Comparison of ENCODE assay signal across 17 cellular contexts in the genomic region with DNA sequence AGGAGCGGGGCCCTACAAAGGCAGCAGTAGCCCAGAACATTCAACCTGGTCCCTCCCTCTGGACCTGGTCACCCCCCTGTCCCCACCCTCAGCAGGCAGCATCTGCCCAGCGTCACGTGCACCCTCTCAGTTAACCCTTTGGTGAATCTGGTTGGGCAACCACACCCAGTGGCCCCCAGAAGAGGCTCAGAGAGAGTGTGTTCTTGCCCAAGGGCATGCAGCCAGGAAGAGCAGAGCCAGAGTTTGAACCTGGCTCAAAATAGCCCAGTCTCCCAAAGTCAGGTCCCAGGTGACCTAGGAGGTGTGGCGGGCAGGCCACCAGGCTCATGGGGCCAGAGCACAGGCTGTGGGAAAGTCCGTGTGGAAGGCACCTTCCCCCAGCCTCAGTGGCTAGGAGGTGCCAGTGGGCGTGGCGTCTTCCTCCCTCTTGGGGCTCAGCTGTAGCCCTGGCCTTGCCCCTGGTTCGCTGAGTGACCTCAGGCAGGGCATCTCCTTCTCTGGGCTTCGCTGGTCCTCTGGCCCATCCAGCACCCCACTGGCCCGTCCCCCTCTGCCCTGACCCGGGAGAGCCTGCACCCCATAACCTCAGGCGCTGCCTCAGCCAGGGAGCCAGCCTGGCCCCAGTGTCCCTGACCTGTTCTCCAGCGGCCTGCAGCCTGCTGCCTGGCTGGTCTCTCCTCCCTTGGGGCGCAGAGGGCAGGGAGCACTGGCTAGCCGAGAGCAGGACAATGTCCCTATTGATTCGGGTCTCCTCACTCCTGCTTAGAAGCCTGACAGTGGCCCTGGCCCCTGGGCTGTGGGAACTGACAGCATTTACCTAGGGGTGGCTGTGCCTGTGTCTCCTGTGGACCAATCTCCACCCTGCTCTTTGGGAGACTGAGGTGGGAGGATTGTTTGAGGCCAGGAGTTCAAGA. TPM values are rescaled to one million over a fixed set of nuclear protein-coding genes. Genes with fewer than 3 reads are reported as not detected.
A peak's percentile ranks its signal among the peaks of the same experiment; 100 is the strongest.
DNase-seq lines count a peak whose midpoint lies in the region; ATAC-seq and TF ChIP-seq lines count a peak whose summit lies in the region.
"Had no signal": no experiment of that assay in that cellular context is flagged by ENCODE, and none has a peak within 500 bp of the region (broad histone marks: within the 10 kb centered on the region; RNA-seq: fewer than 3 reads in every experiment).

No MANE protein-coding gene starts in this region.

- DNase-seq in SIG-M5 treated with dmso at 0.1 percent for 504 hours (lab: John Stamatoyannopoulos, UW; ENCODE audit: unreplicated experiment) = peak; percentile 25
- DNase-seq in SIG-M5 (lab: John Stamatoyannopoulos, UW) = no peak
- peak in 1 of 7 donors; percentile 63 for DNase-seq in adrenal gland
- peak; percentile 56 for DNase-seq in lower lobe of right lung
- no peak for DNase-seq in type B pancreatic cell (ENCODE audit: extremely low spot score, unreplicated experiment)
- DNase-seq in ureter (ENCODE audit: low spot score) = no peak
- no peak for DNase-seq in SJCRH30
- DNase-seq: ACHN; activated CD4-positive, alpha-beta T cell treated with anti-CD3 and anti-CD28 coated beads for 48 hours; activated T-cell treated with anti-CD3 and anti-CD28 coated beads, Interleukin-2, amount 50 U/mL, for 72 hours; cortex of kidney; NCI-H1092; PC-3; stimulated activated CD4-positive, alpha-beta T cell treated with anti-CD3 and anti-CD28 coated beads, Interleukin-12 subunit alpha, Interleukin-12 subunit beta, amount 100 ng/mL, for 4 hours; T-helper 17 cell had no signal

- H3K4me3 Mint-ChIP-seq in type B pancreatic cell = no peak overlapping the region
- H3K4me3 Mint-ChIP-seq: activated T-cell treated with anti-CD3 and anti-CD28 coated beads, Interleukin-2, amount 50 U/mL, for 72 hours had no signal

- ATAC-seq in lower lobe of right lung = no peak
- ATAC-seq in HG03139 (IDR thresholded peaks at IDR 0.05; ENCODE audit: unreplicated experiment) = no peak
- ATAC-seq: activated T-cell treated with anti-CD3 and anti-CD28 coated beads, Interleukin-2, amount 50 U/mL, for 72 hours; PC-3; T-helper 17 cell had no signal

- no peak for TF ChIP-seq POLR2A in adrenal gland (IDR thresholded peaks at IDR 0.05)

- H3K4me3 ChIP-seq in adrenal gland = no peak overlapping the region
- no peak overlapping the region for H3K4me3 ChIP-seq in lower lobe of right lung
- H3K4me3 ChIP-seq in SJCRH30 = no peak overlapping the region

- H3K27me3 ChIP-seq in adrenal gland (no peaks in the 10 kb centered on the region), lower lobe of right lung (ENCODE audit: low read depth) (no peaks in the 10 kb centered on the region), SJCRH30 (no peaks in the 10 kb centered on the region)

- peak overlapping the region in 3 of 5 donors; percentile 34 to 59 (median 41) for H3K27ac ChIP-seq in adrenal gland
- H3K27ac ChIP-seq in lower lobe of right lung = peak overlapping the region; percentile 46
- no peak overlapping the region for H3K27ac ChIP-seq in SJCRH30
- H3K27ac ChIP-seq: parathyroid adenoma had no signal

- 35 to 67% (median 46%) methylated on average over 13 to 16 of the region's 16 CpGs for WGBS in adrenal gland, 4 donors

- H3K9me3 ChIP-seq in adrenal gland (replicated peaks in 1 of 3) = no peaks in the 10 kb centered on the region
- H3K9me3 ChIP-seq in lower lobe of right lung = no peaks in the 10 kb centered on the region
- H3K9me3 ChIP-seq in SJCRH30 (replicated peaks) = no peaks in the 10 kb centered on the region

- H3K27me3 Mint-ChIP-seq in type B pancreatic cell = no peaks in the 10 kb centered on the region

- H3K9me3 Mint-ChIP-seq in type B pancreatic cell = no peaks in the 10 kb centered on the region
- H3K9me3 Mint-ChIP-seq: activated T-cell treated with anti-CD3 and anti-CD28 coated beads, Interleukin-2, amount 50 U/mL, for 72 hours had no signal

- H3K36me3 Mint-ChIP-seq in type B pancreatic cell = no peaks in the 10 kb centered on the region

- peak overlapping the region; percentile 41 for H3K27ac Mint-ChIP-seq in type B pancreatic cell
- H3K27ac Mint-ChIP-seq: activated T-cell treated with anti-CD3 and anti-CD28 coated beads, Interleukin-2, amount 50 U/mL, for 72 hours; T-helper 17 cell had no signal

- H3K4me1 ChIP-seq in adrenal gland (replicated peaks in 1 of 2) = peaks cover 29 to 62% of the 10 kb centered on the region in 2 donors
- H3K4me1 ChIP-seq in lower lobe of right lung = peaks cover 55% of the 10 kb centered on the region
- peaks cover 31% of the 10 kb centered on the region for H3K4me1 ChIP-seq in SJCRH30
- H3K4me1 ChIP-seq: parathyroid adenoma had no signal

- intact Hi-C loops in adrenal gland (cut with DNase I) (loop anchor here in 1 of 2 donors (10.0 kb wide), 1 partner anchor 188 kb away; no protein-coding TSS in a partner anchor), lower lobe of right lung (cut with DNase I) (no loop called here)

- H3K36me3 ChIP-seq in adrenal gland (replicated peaks in 1 of 2) = peaks cover 0 to 5% of the 10 kb centered on the region in 2 donors
- H3K36me3 ChIP-seq in lower lobe of right lung = peaks cover 20% of the 10 kb centered on the region
- no peaks in the 10 kb centered on the region for H3K36me3 ChIP-seq in SJCRH30

- peaks cover 31% of the 10 kb centered on the region for H3K4me1 Mint-ChIP-seq in type B pancreatic cell (ENCODE audit: unreplicated experiment)
- H3K4me1 Mint-ChIP-seq: T-helper 17 cell had no signal

- TF ChIP-seq CTCF in adrenal gland (IDR thresholded peaks at IDR 0.05) = no peak
- no peak for TF ChIP-seq CTCF in lower lobe of right lung (IDR thresholded peaks at IDR 0.05)
- no peak for TF ChIP-seq CTCF in type B pancreatic cell (conservative IDR thresholded peaks at IDR 0.05)

RNA-seq across cellular contexts. Expression of a gene that starts 7.0 kb away (rescaled TPM):
- total RNA-seq in adrenal gland = 10 to 100 TPM; 38.7 to 70.3 (median 59.0) TPM
- 10 to 100 TPM; 24.4 to 35.4 (median 26.9) TPM for polyA plus RNA-seq in adrenal gland
- 104 TPM for total RNA-seq in lower lobe of right lung
- total RNA-seq in type B pancreatic cell (ENCODE audit: low replicate concordance) = 0.95 and 1.7 TPM in 2 replicates
- total RNA-seq in ureter = 25.4 TPM
- total RNA-seq in SJCRH30 (2014; rRNA removed; shearing (Covaris generic)) = 0.51 and 0.53 TPM in 2 replicates

RNA-seq across cellular contexts. Expression of a gene that starts 13.3 kb away (rescaled TPM):
- total RNA-seq in adrenal gland (10 to 100 TPM; 23.1 to 81.2 (median 60.0) TPM), lower lobe of right lung (121 TPM), type B pancreatic cell (ENCODE audit: low replicate concordance) (13.0 and 13.7 TPM in 2 replicates), ureter (98.3 TPM)
- polyA plus RNA-seq in adrenal gland = 10 to 100 TPM; 10.3 to 57.7 (median 57.0) TPM
- not detected in 2 replicates for total RNA-seq in SJCRH30 (2014; rRNA removed; shearing (Covaris generic))

RNA-seq across cellular contexts. Expression of a gene that starts 13.3 kb away (rescaled TPM):
- total RNA-seq in adrenal gland (1,000 to 10,000 TPM in 1 of 8 donors, 100 to 1,000 TPM in 7; 425 to 1,037 (median 520) TPM), lower lobe of right lung (95.5 TPM), type B pancreatic cell (ENCODE audit: low replicate concordance) (153 and 168 TPM in 2 replicates), ureter (172 TPM)
- polyA plus RNA-seq in adrenal gland = 100 to 1,000 TPM; 199 to 814 (median 571) TPM
- 77.7 and 103 TPM in 2 replicates for total RNA-seq in SJCRH30 (2014; rRNA removed; shearing (Covaris generic))

RNA-seq across cellular contexts. Expression of a gene that starts 21.7 kb away (rescaled TPM):
- total RNA-seq in adrenal gland = 100 to 1,000 TPM; 112 to 384 (median 258) TPM
- polyA plus RNA-seq in adrenal gland = 1,000 to 10,000 TPM in 1 of 3 donors, 100 to 1,000 TPM in 1, 10 to 100 TPM in 1; 28.4 to 1,150 (median 823) TPM
- total RNA-seq in lower lobe of right lung = 276 TPM
- 37.0 and 49.7 TPM in 2 replicates for total RNA-seq in type B pancreatic cell (ENCODE audit: low replicate concordance)
- 134 TPM for total RNA-seq in ureter
- 2.7 and 6.1 TPM in 2 replicates for total RNA-seq in SJCRH30 (2014; rRNA removed; shearing (Covaris generic))

Comparison
In these comparisons a context has a peak if more than half of its experiments do, and no peak if none do; other contexts are left out.
1. DNase-seq: peak in SIG-M5 treated with dmso at 0.1 percent for 504 hours (single experiment) and lower lobe of right lung (single experiment); none in SIG-M5 (single experiment), type B pancreatic cell (single experiment), ureter (single experiment) and SJCRH30 (0 of 2).
2. RNA of a gene that starts 13.3 kb away (total RNA-seq): 121 TPM in lower lobe of right lung (single experiment), 98.3 TPM in ureter (single experiment), 23.1 to 81.2 TPM in adrenal gland and 13.0 to 13.7 TPM in type B pancreatic cell; not detected in SJCRH30; every median in the first group is over 10 times any median in the second.